In genomic region chr9:128863647-128864046, GRCh38 we compare ENCODE assay signal across 8 cellular contexts. TPM values are rescaled to one million over a fixed set of nuclear protein-coding genes. Genes with fewer than 3 reads are reported as not detected.
DNase-seq lines count a peak whose midpoint lies in the region; ATAC-seq and TF ChIP-seq lines count a peak whose summit lies in the region.

No MANE protein-coding gene starts in this region.

- H3K4me3 ChIP-seq in fibroblast of villous mesenchyme (ENCODE audit: low read depth, low read length) = no peak overlapping the region
- H3K4me3 ChIP-seq in ovary = no peak overlapping the region
- no peak overlapping the region for H3K4me3 ChIP-seq in upper lobe of left lung

- TF ChIP-seq CTCF in fibroblast of villous mesenchyme (IDR thresholded peaks at IDR 0.05; ENCODE audit: insufficient read depth, low read depth, low read length) = peak; percentile 89
- TF ChIP-seq CTCF in ovary (IDR thresholded peaks at IDR 0.05) = peak; percentile 78 to 93 (median 92)
- TF ChIP-seq CTCF in upper lobe of left lung (IDR thresholded peaks at IDR 0.05) = peak; percentile 95 to 98 (median 97)

- H3K27me3 ChIP-seq in ovary = no peaks in the 10 kb centered on the region
- H3K27me3 ChIP-seq in upper lobe of left lung = no peaks in the 10 kb centered on the region

- 25 to 28% (median 27%) methylated on average over 10 of the region's 10 CpGs for WGBS in ovary, 3 donors
- WGBS in upper lobe of left lung, 2 donors = 19 to 23% methylated on average over 9 to 10 of the region's 10 CpGs

- no peak for TF ChIP-seq EP300 in ovary (IDR thresholded peaks at IDR 0.05)
- no peak for TF ChIP-seq EP300 in upper lobe of left lung (IDR thresholded peaks at IDR 0.05)

- intact Hi-C loops in ovary (cut with DNase I) = loop anchor here (1.0 to 5.0 kb wide), 3 partner anchors 64 to 65 kb away; no protein-coding TSS in a partner anchor

- H3K36me3 ChIP-seq in ovary (no peaks in the 10 kb centered on the region), upper lobe of left lung (no peaks in the 10 kb centered on the region)

- H3K4me1 ChIP-seq in ovary (ENCODE audit: insufficient read depth) (no peaks in the 10 kb centered on the region), upper lobe of left lung (peaks cover 0 to 34% (median 19%) of the 10 kb centered on the region in 4 donors)

- TF ChIP-seq POLR2A in ovary (IDR thresholded peaks at IDR 0.05) (no peak), upper lobe of left lung (IDR thresholded peaks at IDR 0.05) (peak in 1 of 4 donors; percentile 11)

- H3K27ac ChIP-seq in ovary (no peak overlapping the region), upper lobe of left lung (peak overlapping the region in 2 of 4 donors; percentile 64 to 75)

- no peaks in the 10 kb centered on the region for H3K9me3 ChIP-seq in ovary
- no peaks in the 10 kb centered on the region for H3K9me3 ChIP-seq in upper lobe of left lung

- DNase-seq in ELF-1 (ENCODE audit: low read depth, low spot score) (peak; percentile 94), RPMI7951 (ENCODE audit: low read depth) (peak; percentile 48), activated T-helper 1 cell treated with Interleukin-2 at 50 U/mL for 16 hours (ENCODE audit: low read depth) (peak; percentile 73), fibroblast of villous mesenchyme (ENCODE audit: low read depth) (peak; percentile 59), ovary (peak; percentile 61 to 83 (median 79)), upper lobe of left lung (peak; percentile 88 to 90), cortex of kidney (lab: John Stamatoyannopoulos, UW) (no peak)

- peak; percentile 52 for ATAC-seq in HG03108 (IDR thresholded peaks at IDR 0.05; ENCODE audit: unreplicated experiment)
- peak; percentile 88 to 89 for ATAC-seq in upper lobe of left lung (ENCODE audit: low FRiP score in 2 of 2)

RNA-seq across cellular contexts. Expression of gene KYAT1, which starts 18.1 kb away (rescaled TPM):
- 8.0 and 9.6 TPM in 2 replicates for total RNA-seq in RPMI7951 (2014; rRNA removed; shearing (Covaris generic))
- total RNA-seq in fibroblast of villous mesenchyme (6.8 and 11.2 TPM in 2 replicates), ovary (10 to 100 TPM in 1 of 7 donors, 1 to 10 TPM in 6; 4.6 to 10.2 (median 6.1) TPM), upper lobe of left lung (10 to 100 TPM in 1 of 6 donors, 1 to 10 TPM in 5; 3.9 to 10.5 (median 5.4) TPM)
- polyA plus RNA-seq in ovary = 1 to 10 TPM; 4.2 to 5.8 TPM

RNA-seq across cellular contexts. Expression of gene LRRC8A, which starts 18.3 kb away (rescaled TPM):
- total RNA-seq in RPMI7951 (2014; rRNA removed; shearing (Covaris generic)) = 13.9 and 14.1 TPM in 2 replicates
- total RNA-seq in fibroblast of villous mesenchyme (53.5 and 62.2 TPM in 2 replicates), ovary (10 to 100 TPM; 18.1 to 39.7 (median 26.4) TPM), upper lobe of left lung (100 to 1,000 TPM in 2 of 6 donors, 10 to 100 TPM in 4; 49.0 to 132 (median 67.0) TPM)
- 10 to 100 TPM; 21.2 to 28.5 TPM for polyA plus RNA-seq in ovary

RNA-seq across cellular contexts. Expression of gene SPOUT1, which starts 34.1 kb away (rescaled TPM):
- 17.1 and 20.4 TPM in 2 replicates for total RNA-seq in RPMI7951 (2014; rRNA removed; shearing (Covaris generic))
- 11.7 and 12.6 TPM in 2 replicates for total RNA-seq in fibroblast of villous mesenchyme
- total RNA-seq in ovary = 10 to 100 TPM; 10.7 to 47.9 (median 26.5) TPM
- 10 to 100 TPM in 1 of 2 donors, 1 to 10 TPM in 1; 6.3 to 18.5 TPM for polyA plus RNA-seq in ovary
- 100 to 1,000 TPM in 1 of 6 donors, 10 to 100 TPM in 5; 10.5 to 108 (median 41.7) TPM for total RNA-seq in upper lobe of left lung

RNA-seq across cellular contexts. Expression of gene ENDOG, which starts 45.3 kb away (rescaled TPM):
- 21.8 and 22.9 TPM in 2 replicates for total RNA-seq in RPMI7951 (2014; rRNA removed; shearing (Covaris generic))
- total RNA-seq in fibroblast of villous mesenchyme = 17.3 and 26.4 TPM in 2 replicates
- 10 to 100 TPM; 14.6 to 23.7 (median 20.3) TPM for total RNA-seq in ovary
- 10 to 100 TPM in 1 of 2 donors, 1 to 10 TPM in 1; 3.6 to 13.7 TPM for polyA plus RNA-seq in ovary
- 10 to 100 TPM; 20.6 to 70.2 (median 28.8) TPM for total RNA-seq in upper lobe of left lung

RNA-seq across cellular contexts. Expression of gene PHYHD1, which starts 57.1 kb away (rescaled TPM):
- total RNA-seq in RPMI7951 (2014; rRNA removed; shearing (Covaris generic)) = 1.7 and 1.8 TPM in 2 replicates
- 9.9 and 11.9 TPM in 2 replicates for total RNA-seq in fibroblast of villous mesenchyme
- 10 to 100 TPM; 24.8 to 63.9 (median 43.1) TPM for total RNA-seq in ovary
- polyA plus RNA-seq in ovary = 10 to 100 TPM; 41.1 to 50.4 TPM
- total RNA-seq in upper lobe of left lung = 100 to 1,000 TPM in 1 of 6 donors, 10 to 100 TPM in 5; 27.6 to 286 (median 57.7) TPM
